13 cellular contexts compared by ENCODE assay signal in the genomic region with DNA sequence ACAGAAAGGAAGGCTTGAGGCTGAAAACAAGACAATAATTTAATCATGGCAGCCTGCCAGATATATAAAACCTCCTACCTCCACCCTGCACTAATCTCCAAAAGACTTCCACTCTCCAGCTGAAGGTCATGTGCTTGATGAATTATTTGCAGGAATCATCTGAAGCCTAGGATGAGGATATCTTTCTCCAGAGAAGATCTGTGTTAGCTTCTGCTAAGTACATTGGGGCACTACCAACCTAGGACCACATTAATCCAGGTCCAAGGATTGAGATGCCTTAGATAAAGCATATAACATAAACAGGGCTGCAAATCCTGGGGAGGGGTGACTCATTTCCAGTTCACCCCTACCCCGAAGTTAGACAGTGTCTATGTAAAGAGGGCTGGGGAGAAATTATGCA.
DNase-seq lines count a peak whose midpoint lies in the region.
"Had no signal": no experiment of that assay in that cellular context is flagged by ENCODE, and none has a peak within 500 bp of the region (broad histone marks: within the 10 kb centered on the region; RNA-seq: fewer than 3 reads in every experiment).

No MANE protein-coding gene starts in this region.

- H3K23ac ChIP-seq in mesendoderm (ENCODE audit: low read length), result no peak overlapping the region

- peak overlapping the region; percentile 36 for H3K56ac ChIP-seq in mesendoderm (ENCODE audit: low read length)

- H2BK15ac ChIP-seq in mesendoderm (replicated peaks; ENCODE audit: low read depth), result no peak overlapping the region

- H4K5ac ChIP-seq in mesendoderm (ENCODE audit: low read length), result no peak overlapping the region

- H3K36me3 ChIP-seq in mesendoderm (ENCODE audit: control insufficient read depth, insufficient read depth, low read length), result no peaks in the 10 kb centered on the region

- no peaks in the 10 kb centered on the region for H3K79me2 ChIP-seq in mesendoderm (ENCODE audit: control insufficient read depth, insufficient read depth, low read length)

- H3K4me3 ChIP-seq in mesendoderm (ENCODE audit: low read length), result no peak overlapping the region
- H3K4me3 ChIP-seq: GM12878 had no signal

- no peak overlapping the region for H2AK5ac ChIP-seq in mesendoderm (ENCODE audit: low read length)

- H3K18ac ChIP-seq in mesendoderm (ENCODE audit: low read length), result no peak overlapping the region

- no peak overlapping the region for H3K27ac ChIP-seq in mesendoderm (ENCODE audit: low read depth, low read length)

- H2BK5ac ChIP-seq in mesendoderm (ENCODE audit: low read length), result peak overlapping the region; percentile 44

- no peak overlapping the region for H3K4ac ChIP-seq in mesendoderm (ENCODE audit: low read depth, low read length)

- H3K9ac ChIP-seq in mesendoderm (ENCODE audit: low read length), result no peak overlapping the region

- no CpG with 5 or more reads among the region's 1 CpG for WGBS in mesendoderm (ENCODE audit: extremely low coverage, insufficient coverage, low lambda C conversion rate)

- H3K79me1 ChIP-seq in mesendoderm (ENCODE audit: low read length), result no peaks in the 10 kb centered on the region

- DNase-seq in EH (ENCODE audit: low read depth), result peak; percentile 40
- peak; percentile 21 for DNase-seq in NCI-H1105 (lab: John Stamatoyannopoulos, UW)
- DNase-seq in astrocyte of the hippocampus (ENCODE audit: low read depth, low spot score), result peak; percentile 19
- DNase-seq in mesendoderm, result no peak
- no peak for DNase-seq in stimulated activated CD4-positive, alpha-beta T cell treated with anti-CD3 and anti-CD28 coated beads, Interleukin-2, amount 100 ng/mL, for 48 hours
- DNase-seq in posterior cingulate gyrus, result no peak
- DNase-seq in activated CD8-positive, alpha-beta memory T cell treated with anti-CD3 and anti-CD28 coated beads for 24 hours, result no peak
- DNase-seq: activated naive CD4-positive, alpha-beta T cell treated with Interleukin-2 at 50 U/mL for 16 hours; H7; naive thymus-derived CD8-positive, alpha-beta T cell; NCI-H1092 treated with DMSO at 0.1 percent for 48 hours; substantia nigra had no signal

- no peaks in the 10 kb centered on the region for H3K27me3 ChIP-seq in mesendoderm (ENCODE audit: insufficient read depth, low read length, poor library complexity)

- H2BK120ac ChIP-seq in mesendoderm (ENCODE audit: low read depth, low read length), result no peak overlapping the region

- H3K4me1 ChIP-seq in mesendoderm (ENCODE audit: control insufficient read depth, low read depth, low read length), result peaks cover 9% of the 10 kb centered on the region

- intact Hi-C loops in posterior cingulate gyrus (cut with DNase I), result no loop called here

- no peak overlapping the region for H3K4me2 ChIP-seq in mesendoderm (ENCODE audit: low read length)

- H4K8ac ChIP-seq in mesendoderm (ENCODE audit: low read depth, low read length), result peak overlapping the region; percentile 65

Comparison
In these comparisons a context has a peak if more than half of its experiments do, and no peak if none do; other contexts are left out.
1. DNase-seq: peak in EH (single experiment), NCI-H1105 (single experiment) and astrocyte of the hippocampus (single experiment); none in mesendoderm (single experiment), stimulated activated CD4-positive, alpha-beta T cell treated with anti-CD3 and anti-CD28 coated beads, Interleukin-2, amount 100 ng/mL, for 48 hours (0 of 2), posterior cingulate gyrus (0 of 10) and activated CD8-positive, alpha-beta memory T cell treated with anti-CD3 and anti-CD28 coated beads for 24 hours (single experiment).